ENCODE assay signal across 1 cellular context in the genomic region with DNA sequence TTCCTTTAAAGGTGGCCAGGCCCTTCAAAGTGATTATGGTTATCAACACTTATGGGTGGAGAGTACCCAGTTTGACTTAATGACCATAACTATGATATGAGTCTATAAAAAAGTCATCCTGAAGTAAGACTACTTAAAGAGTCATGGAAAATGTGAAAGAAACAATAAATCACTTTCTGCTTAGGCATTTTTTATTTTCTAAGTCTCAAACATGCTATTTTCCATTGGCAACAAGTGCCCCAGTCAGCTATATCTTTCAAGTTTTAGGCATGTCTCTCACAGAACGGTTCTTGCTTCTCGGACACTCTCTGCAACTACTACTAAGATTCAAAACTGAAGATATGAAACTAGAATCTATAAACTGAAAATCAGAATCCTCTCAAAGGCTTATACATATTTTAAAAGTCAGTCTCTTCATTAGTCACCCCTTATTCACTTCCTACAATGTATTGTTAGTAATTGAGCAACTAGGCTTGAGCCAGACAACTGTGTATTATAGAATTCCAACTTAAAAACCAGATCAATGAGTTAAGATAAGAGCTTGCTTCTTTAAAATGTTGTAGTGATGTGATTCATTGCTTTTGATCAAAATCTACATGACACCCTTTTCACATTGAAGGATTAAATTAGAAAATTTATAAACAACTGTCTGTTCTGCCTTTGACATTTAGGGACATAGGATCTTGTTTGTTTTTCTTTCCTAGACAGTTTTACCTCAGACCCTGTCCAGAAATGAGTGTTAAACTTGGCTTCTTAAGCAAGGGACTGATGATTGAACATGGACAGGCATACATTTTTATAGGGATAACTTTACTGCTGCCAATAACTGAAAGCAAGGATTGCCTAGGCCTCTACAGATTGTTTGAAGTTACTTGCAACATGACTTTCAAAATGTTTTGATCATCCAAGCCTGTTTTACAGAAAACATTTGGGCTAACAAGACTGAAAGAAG.
TF ChIP-seq lines count a peak whose summit lies in the region.

No MANE protein-coding gene starts in this region.

TF ChIP-seq in K562, 482 proteins besides CTCF, POLR2A, EP300 and RAD21 (continued from another document):
- TF ChIP-seq, protein P1, sequence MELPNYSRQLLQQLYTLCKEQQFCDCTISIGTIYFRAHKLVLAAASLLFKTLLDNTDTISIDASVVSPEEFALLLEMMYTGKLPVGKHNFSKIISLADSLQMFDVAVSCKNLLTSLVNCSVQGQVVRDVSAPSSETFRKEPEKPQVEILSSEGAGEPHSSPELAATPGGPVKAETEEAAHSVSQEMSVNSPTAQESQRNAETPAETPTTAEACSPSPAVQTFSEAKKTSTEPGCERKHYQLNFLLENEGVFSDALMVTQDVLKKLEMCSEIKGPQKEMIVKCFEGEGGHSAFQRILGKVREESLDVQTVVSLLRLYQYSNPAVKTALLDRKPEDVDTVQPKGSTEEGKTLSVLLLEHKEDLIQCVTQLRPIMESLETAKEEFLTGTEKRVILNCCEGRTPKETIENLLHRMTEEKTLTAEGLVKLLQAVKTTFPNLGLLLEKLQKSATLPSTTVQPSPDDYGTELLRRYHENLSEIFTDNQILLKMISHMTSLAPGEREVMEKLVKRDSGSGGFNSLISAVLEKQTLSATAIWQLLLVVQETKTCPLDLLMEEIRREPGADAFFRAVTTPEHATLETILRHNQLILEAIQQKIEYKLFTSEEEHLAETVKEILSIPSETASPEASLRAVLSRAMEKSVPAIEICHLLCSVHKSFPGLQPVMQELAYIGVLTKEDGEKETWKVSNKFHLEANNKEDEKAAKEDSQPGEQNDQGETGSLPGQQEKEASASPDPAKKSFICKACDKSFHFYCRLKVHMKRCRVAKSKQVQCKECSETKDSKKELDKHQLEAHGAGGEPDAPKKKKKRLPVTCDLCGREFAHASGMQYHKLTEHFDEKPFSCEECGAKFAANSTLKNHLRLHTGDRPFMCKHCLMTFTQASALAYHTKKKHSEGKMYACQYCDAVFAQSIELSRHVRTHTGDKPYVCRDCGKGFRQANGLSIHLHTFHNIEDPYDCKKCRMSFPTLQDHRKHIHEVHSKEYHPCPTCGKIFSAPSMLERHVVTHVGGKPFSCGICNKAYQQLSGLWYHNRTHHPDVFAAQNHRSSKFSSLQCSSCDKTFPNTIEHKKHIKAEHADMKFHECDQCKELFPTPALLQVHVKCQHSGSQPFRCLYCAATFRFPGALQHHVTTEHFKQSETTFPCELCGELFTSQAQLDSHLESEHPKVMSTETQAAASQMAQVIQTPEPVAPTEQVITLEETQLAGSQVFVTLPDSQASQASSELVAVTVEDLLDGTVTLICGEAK (IDR thresholded peaks at IDR 0.05): peak; percentile 21; the same call in 1 of the 2 replicates
- TF ChIP-seq, protein P1 (CRISPR knock-in tag; IDR thresholded peaks at IDR 0.05): no peak
- TF ChIP-seq ZNF77 (CRISPR knock-in tag; IDR thresholded peaks at IDR 0.05) (no peak), GABPB1 (CRISPR knock-in tag; IDR thresholded peaks at IDR 0.05) (no peak), SIN3B (IDR thresholded peaks at IDR 0.05; ENCODE audit: low read depth) (no peak), FOXJ2 (tag; IDR thresholded peaks at IDR 0.05) (no peak)
- TF ChIP-seq, protein P2, sequence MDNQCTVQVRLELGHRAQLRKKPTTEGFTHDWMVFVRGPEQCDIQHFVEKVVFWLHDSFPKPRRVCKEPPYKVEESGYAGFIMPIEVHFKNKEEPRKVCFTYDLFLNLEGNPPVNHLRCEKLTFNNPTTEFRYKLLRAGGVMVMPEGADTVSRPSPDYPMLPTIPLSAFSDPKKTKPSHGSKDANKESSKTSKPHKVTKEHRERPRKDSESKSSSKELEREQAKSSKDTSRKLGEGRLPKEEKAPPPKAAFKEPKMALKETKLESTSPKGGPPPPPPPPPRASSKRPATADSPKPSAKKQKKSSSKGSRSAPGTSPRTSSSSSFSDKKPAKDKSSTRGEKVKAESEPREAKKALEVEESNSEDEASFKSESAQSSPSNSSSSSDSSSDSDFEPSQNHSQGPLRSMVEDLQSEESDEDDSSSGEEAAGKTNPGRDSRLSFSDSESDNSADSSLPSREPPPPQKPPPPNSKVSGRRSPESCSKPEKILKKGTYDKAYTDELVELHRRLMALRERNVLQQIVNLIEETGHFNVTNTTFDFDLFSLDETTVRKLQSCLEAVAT (IDR thresholded peaks at IDR 0.05): peak in 1 of 2 experiments; percentile 23; a peak in 1 of 4 replicates
- TF ChIP-seq, protein P3, sequence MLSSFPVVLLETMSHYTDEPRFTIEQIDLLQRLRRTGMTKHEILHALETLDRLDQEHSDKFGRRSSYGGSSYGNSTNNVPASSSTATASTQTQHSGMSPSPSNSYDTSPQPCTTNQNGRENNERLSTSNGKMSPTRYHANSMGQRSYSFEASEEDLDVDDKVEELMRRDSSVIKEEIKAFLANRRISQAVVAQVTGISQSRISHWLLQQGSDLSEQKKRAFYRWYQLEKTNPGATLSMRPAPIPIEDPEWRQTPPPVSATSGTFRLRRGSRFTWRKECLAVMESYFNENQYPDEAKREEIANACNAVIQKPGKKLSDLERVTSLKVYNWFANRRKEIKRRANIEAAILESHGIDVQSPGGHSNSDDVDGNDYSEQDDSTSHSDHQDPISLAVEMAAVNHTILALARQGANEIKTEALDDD (IDR thresholded peaks at IDR 0.05): no peak
- TF ChIP-seq, protein P4, sequence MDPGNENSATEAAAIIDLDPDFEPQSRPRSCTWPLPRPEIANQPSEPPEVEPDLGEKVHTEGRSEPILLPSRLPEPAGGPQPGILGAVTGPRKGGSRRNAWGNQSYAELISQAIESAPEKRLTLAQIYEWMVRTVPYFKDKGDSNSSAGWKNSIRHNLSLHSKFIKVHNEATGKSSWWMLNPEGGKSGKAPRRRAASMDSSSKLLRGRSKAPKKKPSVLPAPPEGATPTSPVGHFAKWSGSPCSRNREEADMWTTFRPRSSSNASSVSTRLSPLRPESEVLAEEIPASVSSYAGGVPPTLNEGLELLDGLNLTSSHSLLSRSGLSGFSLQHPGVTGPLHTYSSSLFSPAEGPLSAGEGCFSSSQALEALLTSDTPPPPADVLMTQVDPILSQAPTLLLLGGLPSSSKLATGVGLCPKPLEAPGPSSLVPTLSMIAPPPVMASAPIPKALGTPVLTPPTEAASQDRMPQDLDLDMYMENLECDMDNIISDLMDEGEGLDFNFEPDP (CRISPR knock-in tag; IDR thresholded peaks at IDR 0.05): no peak
